ENCODE assay signal across 2 cellular contexts in genomic region chr1:51639694-51640093, GRCh38.
TF ChIP-seq lines count a peak whose summit lies in the region.

No MANE protein-coding gene starts in this region.

TF ChIP-seq in HEK293, 187 proteins besides CTCF, POLR2A, EP300 and RAD21:
- TF ChIP-seq REST (tag by site-specific recombination; IDR thresholded peaks at IDR 0.05) = no peak
- TF ChIP-seq, protein P1, sequence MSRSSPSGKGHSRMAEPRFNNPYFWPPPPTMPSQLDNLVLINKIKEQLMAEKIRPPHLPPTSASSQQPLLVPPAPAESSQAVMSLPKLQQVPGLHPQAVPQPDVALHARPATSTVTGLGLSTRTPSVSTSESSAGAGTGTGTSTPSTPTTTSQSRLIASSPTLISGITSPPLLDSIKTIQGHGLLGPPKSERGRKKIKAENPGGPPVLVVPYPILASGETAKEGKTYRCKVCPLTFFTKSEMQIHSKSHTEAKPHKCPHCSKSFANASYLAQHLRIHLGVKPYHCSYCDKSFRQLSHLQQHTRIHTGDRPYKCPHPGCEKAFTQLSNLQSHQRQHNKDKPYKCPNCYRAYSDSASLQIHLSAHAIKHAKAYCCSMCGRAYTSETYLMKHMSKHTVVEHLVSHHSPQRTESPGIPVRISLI (tag by site-specific recombination; IDR thresholded peaks at IDR 0.05) = peak; percentile 81
- 0 out of 2 replicates have a peak, but pooled peaks have one; percentile 48 for TF ChIP-seq ZNF121 (tag by site-specific recombination; IDR thresholded peaks at IDR 0.05)

TF ChIP-seq in HepG2, 621 proteins besides CTCF, POLR2A, EP300 and RAD21 (continued from another document):
- TF ChIP-seq ZNF770 (CRISPR knock-in tag; IDR thresholded peaks at IDR 0.05) (peak; percentile 29; the same call in 1 of the 2 replicates), NR2F6 (IDR thresholded peaks at IDR 0.05) (peak; percentile 69), NR2F6 (CRISPR knock-in tag; IDR thresholded peaks at IDR 0.05) (peak; percentile 60; the same call in 1 of the 2 replicates), RXRB (CRISPR knock-in tag; IDR thresholded peaks at IDR 0.05; ENCODE audit: borderline replicate concordance) (no peak)
- TF ChIP-seq, protein P2, sequence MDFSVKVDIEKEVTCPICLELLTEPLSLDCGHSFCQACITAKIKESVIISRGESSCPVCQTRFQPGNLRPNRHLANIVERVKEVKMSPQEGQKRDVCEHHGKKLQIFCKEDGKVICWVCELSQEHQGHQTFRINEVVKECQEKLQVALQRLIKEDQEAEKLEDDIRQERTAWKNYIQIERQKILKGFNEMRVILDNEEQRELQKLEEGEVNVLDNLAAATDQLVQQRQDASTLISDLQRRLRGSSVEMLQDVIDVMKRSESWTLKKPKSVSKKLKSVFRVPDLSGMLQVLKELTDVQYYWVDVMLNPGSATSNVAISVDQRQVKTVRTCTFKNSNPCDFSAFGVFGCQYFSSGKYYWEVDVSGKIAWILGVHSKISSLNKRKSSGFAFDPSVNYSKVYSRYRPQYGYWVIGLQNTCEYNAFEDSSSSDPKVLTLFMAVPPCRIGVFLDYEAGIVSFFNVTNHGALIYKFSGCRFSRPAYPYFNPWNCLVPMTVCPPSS (IDR thresholded peaks at IDR 0.05) = no peak
